12 cellular contexts compared by ENCODE assay signal in genomic region chr18:62281684-62282083, GRCh38. TPM values are rescaled to one million over a fixed set of nuclear protein-coding genes. Genes with fewer than 3 reads are reported as not detected.
A peak's percentile ranks its signal among the peaks of the same experiment; 100 is the strongest.
DNase-seq lines count a peak whose midpoint lies in the region; ATAC-seq and TF ChIP-seq lines count a peak whose summit lies in the region.
"Had no signal": no experiment of that assay in that cellular context is flagged by ENCODE, and none has a peak within 500 bp of the region (broad histone marks: within the 10 kb centered on the region; RNA-seq: fewer than 3 reads in every experiment).

No MANE protein-coding gene starts in this region.

- H3K27ac ChIP-seq in brain microvascular endothelial cell: peak overlapping the region; percentile 65
- peak overlapping the region in 1 of 2 donors; percentile 55 for H3K27ac ChIP-seq in left lung
- H3K27ac ChIP-seq: vagina had no signal

- TF ChIP-seq CTCF in brain microvascular endothelial cell (IDR thresholded peaks at IDR 0.05; ENCODE audit: low read depth, low read length, missing control alignments) (no peak), left lung (IDR thresholded peaks at IDR 0.05) (no peak)

- intact Hi-C loops in left lung (cut with DNase I): no loop called here

- DNase-seq in COLO829 (ENCODE audit: low spot score) (peak; percentile 11), MV-4-11 (lab: John Stamatoyannopoulos, UW) (peak; percentile 70), brain microvascular endothelial cell (peak; percentile 48), left lung (no peak), D341Med (ENCODE audit: low spot score) (no peak), DMS79 (lab: John Stamatoyannopoulos, UW) (no peak), SKM-1 treated with dmso at 0.1 percent for 144 hours (lab: John Stamatoyannopoulos, UW; ENCODE audit: unreplicated experiment) (no peak)
- no peak for DNase-seq in stimulated activated CD4-positive, alpha-beta T cell treated with anti-CD3 and anti-CD28 coated beads, Interleukin-1b, Interleukin-23, amount 100 ng/mL, for 48 hours
- DNase-seq: midbrain; NCI-H187 treated with DMSO at 0.1 percent for 48 hours; stimulated activated CD4-positive, alpha-beta T cell treated with anti-CD3 and anti-CD28 coated beads, Interleukin-2, amount 100 ng/mL, for 24 hours had no signal

- H3K4me3 ChIP-seq in brain microvascular endothelial cell (ENCODE audit: low read depth, low read length) (no peak overlapping the region), left lung (no peak overlapping the region)
- H3K4me3 ChIP-seq: vagina had no signal

- H3K27me3 ChIP-seq in brain microvascular endothelial cell (replicated peaks) (no peaks in the 10 kb centered on the region), left lung (no peaks in the 10 kb centered on the region)
- H3K27me3 ChIP-seq: vagina had no signal

- H3K4me1 ChIP-seq in left lung: peaks cover 5 to 17% of the 10 kb centered on the region in 2 donors

- in situ Hi-C loops in brain microvascular endothelial cell (cut with HindIII; ENCODE audit: low pct_ligation_motif_present, low sequenced_read_pairs): no loop called here

- no peaks in the 10 kb centered on the region for H3K9me3 ChIP-seq in left lung
- H3K9me3 ChIP-seq: vagina had no signal

- H3K36me3 ChIP-seq in brain microvascular endothelial cell (replicated peaks): peaks cover 6% of the 10 kb centered on the region
- peaks cover 0 to 47% of the 10 kb centered on the region in 2 donors for H3K36me3 ChIP-seq in left lung

- ATAC-seq in left lung: peak; percentile 33

RNA-seq across cellular contexts. Expression of gene TNFRSF11A, which starts 43.4 kb away (rescaled TPM):
- 1 to 10 TPM; 4.7 to 8.9 TPM for total RNA-seq in left lung

Comparison
In these comparisons a context has a peak if more than half of its experiments do, and no peak if none do; other contexts are left out.
1. DNase-seq: peak in COLO829 (single experiment), MV-4-11 (single experiment) and brain microvascular endothelial cell (single experiment); none in left lung (0 of 2), stimulated activated CD4-positive, alpha-beta T cell treated with anti-CD3 and anti-CD28 coated beads, Interleukin-1b, Interleukin-23, amount 100 ng/mL, for 48 hours (single experiment), D341Med (single experiment), DMS79 (single experiment) and SKM-1 treated with dmso at 0.1 percent for 144 hours (single experiment).